1 cellular context compared by ENCODE assay signal in the genomic region with DNA sequence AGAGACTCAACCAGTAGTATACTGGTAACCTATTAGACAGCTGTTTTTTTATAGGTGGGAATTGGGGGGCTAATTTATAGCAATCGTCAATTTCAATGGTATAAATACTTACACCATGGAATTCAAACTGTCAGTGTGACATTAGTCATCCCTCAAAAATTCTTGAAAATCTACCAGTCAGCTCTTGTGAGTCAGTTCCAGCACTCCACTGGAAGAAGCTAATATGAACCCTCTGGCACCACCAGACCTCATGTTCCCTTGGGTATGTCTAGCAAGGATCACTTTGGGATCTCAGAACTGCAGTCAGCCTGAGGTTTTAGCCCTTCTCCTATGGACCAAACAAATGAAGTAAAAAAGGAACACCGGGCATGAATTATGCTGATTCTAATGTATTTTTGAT.
TF ChIP-seq lines count a peak whose summit lies in the region.

No MANE protein-coding gene starts in this region.

TF ChIP-seq in SK-N-SH, 30 proteins besides CTCF, POLR2A, EP300 and RAD21 (continued from another document):
- TF ChIP-seq, protein P1, sequence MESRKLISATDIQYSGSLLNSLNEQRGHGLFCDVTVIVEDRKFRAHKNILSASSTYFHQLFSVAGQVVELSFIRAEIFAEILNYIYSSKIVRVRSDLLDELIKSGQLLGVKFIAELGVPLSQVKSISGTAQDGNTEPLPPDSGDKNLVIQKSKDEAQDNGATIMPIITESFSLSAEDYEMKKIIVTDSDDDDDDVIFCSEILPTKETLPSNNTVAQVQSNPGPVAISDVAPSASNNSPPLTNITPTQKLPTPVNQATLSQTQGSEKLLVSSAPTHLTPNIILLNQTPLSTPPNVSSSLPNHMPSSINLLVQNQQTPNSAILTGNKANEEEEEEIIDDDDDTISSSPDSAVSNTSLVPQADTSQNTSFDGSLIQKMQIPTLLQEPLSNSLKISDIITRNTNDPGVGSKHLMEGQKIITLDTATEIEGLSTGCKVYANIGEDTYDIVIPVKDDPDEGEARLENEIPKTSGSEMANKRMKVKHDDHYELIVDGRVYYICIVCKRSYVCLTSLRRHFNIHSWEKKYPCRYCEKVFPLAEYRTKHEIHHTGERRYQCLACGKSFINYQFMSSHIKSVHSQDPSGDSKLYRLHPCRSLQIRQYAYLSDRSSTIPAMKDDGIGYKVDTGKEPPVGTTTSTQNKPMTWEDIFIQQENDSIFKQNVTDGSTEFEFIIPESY (IDR thresholded peaks at IDR 0.05; ENCODE audit: borderline replicate concordance, low read depth) = no peak
- TF ChIP-seq POLR2AphosphoS5 (IDR thresholded peaks at IDR 0.05; ENCODE audit: low read depth, low read length) = peak; percentile 60; the same call in 1 of the 2 replicates
- TF ChIP-seq MEF2A (IDR thresholded peaks at IDR 0.05; ENCODE audit: borderline replicate concordance, low read depth) = 0 out of 2 replicates have a peak, but pooled peaks have one; percentile 16
- peak; percentile 50; the same call in 1 of the 2 replicates for TF ChIP-seq NFIC (IDR thresholded peaks at IDR 0.05; ENCODE audit: borderline replicate concordance)
- TF ChIP-seq RCOR1 (IDR thresholded peaks at IDR 0.05; ENCODE audit: low read length) = no peak
- TF ChIP-seq, protein P2, sequence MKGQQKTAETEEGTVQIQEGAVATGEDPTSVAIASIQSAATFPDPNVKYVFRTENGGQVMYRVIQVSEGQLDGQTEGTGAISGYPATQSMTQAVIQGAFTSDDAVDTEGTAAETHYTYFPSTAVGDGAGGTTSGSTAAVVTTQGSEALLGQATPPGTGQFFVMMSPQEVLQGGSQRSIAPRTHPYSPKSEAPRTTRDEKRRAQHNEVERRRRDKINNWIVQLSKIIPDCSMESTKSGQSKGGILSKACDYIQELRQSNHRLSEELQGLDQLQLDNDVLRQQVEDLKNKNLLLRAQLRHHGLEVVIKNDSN (IDR thresholded peaks at IDR 0.05; ENCODE audit: borderline replicate concordance, low read depth) = no peak
- TF ChIP-seq GATA2 (CRISPR knock-in tag; IDR thresholded peaks at IDR 0.05) = no peak
- TF ChIP-seq, protein P3, sequence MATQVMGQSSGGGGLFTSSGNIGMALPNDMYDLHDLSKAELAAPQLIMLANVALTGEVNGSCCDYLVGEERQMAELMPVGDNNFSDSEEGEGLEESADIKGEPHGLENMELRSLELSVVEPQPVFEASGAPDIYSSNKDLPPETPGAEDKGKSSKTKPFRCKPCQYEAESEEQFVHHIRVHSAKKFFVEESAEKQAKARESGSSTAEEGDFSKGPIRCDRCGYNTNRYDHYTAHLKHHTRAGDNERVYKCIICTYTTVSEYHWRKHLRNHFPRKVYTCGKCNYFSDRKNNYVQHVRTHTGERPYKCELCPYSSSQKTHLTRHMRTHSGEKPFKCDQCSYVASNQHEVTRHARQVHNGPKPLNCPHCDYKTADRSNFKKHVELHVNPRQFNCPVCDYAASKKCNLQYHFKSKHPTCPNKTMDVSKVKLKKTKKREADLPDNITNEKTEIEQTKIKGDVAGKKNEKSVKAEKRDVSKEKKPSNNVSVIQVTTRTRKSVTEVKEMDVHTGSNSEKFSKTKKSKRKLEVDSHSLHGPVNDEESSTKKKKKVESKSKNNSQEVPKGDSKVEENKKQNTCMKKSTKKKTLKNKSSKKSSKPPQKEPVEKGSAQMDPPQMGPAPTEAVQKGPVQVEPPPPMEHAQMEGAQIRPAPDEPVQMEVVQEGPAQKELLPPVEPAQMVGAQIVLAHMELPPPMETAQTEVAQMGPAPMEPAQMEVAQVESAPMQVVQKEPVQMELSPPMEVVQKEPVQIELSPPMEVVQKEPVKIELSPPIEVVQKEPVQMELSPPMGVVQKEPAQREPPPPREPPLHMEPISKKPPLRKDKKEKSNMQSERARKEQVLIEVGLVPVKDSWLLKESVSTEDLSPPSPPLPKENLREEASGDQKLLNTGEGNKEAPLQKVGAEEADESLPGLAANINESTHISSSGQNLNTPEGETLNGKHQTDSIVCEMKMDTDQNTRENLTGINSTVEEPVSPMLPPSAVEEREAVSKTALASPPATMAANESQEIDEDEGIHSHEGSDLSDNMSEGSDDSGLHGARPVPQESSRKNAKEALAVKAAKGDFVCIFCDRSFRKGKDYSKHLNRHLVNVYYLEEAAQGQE (IDR thresholded peaks at IDR 0.05; ENCODE audit: low read depth, low read length) = no peak
- TF ChIP-seq, protein P4, sequence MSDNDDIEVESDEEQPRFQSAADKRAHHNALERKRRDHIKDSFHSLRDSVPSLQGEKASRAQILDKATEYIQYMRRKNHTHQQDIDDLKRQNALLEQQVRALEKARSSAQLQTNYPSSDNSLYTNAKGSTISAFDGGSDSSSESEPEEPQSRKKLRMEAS (IDR thresholded peaks at IDR 0.05; ENCODE audit: low read depth) = peak; percentile 63; the same call in 1 of the 2 replicates
- no peak for TF ChIP-seq YY1 (IDR thresholded peaks at IDR 0.05; ENCODE audit: low read depth)
- TF ChIP-seq RXRA (IDR thresholded peaks at IDR 0.05; ENCODE audit: borderline replicate concordance, low read depth) = peak; percentile 49; the same call in 1 of the 2 replicates
- TF ChIP-seq MXI1 (IDR thresholded peaks at IDR 0.05; ENCODE audit: low read depth, low read length) = no peak
- TF ChIP-seq RFX5 (IDR thresholded peaks at IDR 0.05; ENCODE audit: low read length) = no peak
- TF ChIP-seq, protein P5, sequence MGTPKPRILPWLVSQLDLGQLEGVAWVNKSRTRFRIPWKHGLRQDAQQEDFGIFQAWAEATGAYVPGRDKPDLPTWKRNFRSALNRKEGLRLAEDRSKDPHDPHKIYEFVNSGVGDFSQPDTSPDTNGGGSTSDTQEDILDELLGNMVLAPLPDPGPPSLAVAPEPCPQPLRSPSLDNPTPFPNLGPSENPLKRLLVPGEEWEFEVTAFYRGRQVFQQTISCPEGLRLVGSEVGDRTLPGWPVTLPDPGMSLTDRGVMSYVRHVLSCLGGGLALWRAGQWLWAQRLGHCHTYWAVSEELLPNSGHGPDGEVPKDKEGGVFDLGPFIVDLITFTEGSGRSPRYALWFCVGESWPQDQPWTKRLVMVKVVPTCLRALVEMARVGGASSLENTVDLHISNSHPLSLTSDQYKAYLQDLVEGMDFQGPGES (IDR thresholded peaks at IDR 0.05; ENCODE audit: low read depth, low read length) = no peak
- peak; percentile 83 for TF ChIP-seq JUND (IDR thresholded peaks at IDR 0.05)
- TF ChIP-seq, protein P6, sequence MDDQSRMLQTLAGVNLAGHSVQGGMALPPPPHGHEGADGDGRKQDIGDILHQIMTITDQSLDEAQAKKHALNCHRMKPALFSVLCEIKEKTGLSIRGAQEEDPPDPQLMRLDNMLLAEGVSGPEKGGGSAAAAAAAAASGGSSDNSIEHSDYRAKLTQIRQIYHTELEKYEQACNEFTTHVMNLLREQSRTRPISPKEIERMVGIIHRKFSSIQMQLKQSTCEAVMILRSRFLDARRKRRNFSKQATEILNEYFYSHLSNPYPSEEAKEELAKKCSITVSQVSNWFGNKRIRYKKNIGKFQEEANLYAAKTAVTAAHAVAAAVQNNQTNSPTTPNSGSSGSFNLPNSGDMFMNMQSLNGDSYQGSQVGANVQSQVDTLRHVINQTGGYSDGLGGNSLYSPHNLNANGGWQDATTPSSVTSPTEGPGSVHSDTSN (IDR thresholded peaks at IDR 0.05) = peak; percentile 87
- peak; percentile 65; the same call in 1 of the 2 replicates for TF ChIP-seq TEAD4 (IDR thresholded peaks at IDR 0.05; ENCODE audit: borderline replicate concordance, insufficient read depth)
- TF ChIP-seq TCF12 (IDR thresholded peaks at IDR 0.05) = peak; percentile 79
- TF ChIP-seq SIN3A (IDR thresholded peaks at IDR 0.05; ENCODE audit: borderline replicate concordance, low read depth, low read length) = no peak; the same call in 1 of the 2 replicates
- TF ChIP-seq FOXJ3 (CRISPR knock-in tag; IDR thresholded peaks at IDR 0.05) = no peak
- TF ChIP-seq GABPA (IDR thresholded peaks at IDR 0.05; ENCODE audit: low read depth) = no peak
- no peak for TF ChIP-seq CHD2 (IDR thresholded peaks at IDR 0.05; ENCODE audit: low read length, partially characterized antibody)
- TF ChIP-seq TAF1 (IDR thresholded peaks at IDR 0.05; ENCODE audit: borderline replicate concordance, low read depth, low read length) = no peak
